Comparison of ENCODE assay signal across 14 cellular contexts in genomic region chr6:42702200-42702599, GRCh38. TPM values are rescaled to one million over a fixed set of nuclear protein-coding genes. Genes with fewer than 3 reads are reported as not detected.
DNase-seq lines count a peak whose midpoint lies in the region; ATAC-seq, FAIRE-seq and TF ChIP-seq lines count a peak whose summit lies in the region.
"Had no signal": no experiment of that assay in that cellular context is flagged by ENCODE, and none has a peak within 500 bp of the region (broad histone marks: within the 10 kb centered on the region; RNA-seq: fewer than 3 reads in every experiment).

No MANE protein-coding gene starts in this region.

- H2BK5ac ChIP-seq in IMR-90 (ENCODE audit: low read depth, low read length, poor library complexity, severe bottlenecking): no peak overlapping the region

- SMC1A ChIA-PET in GM12878 (lab: Charles Lee; ENCODE audit: uncharacterized antibody, unreplicated experiment): no interaction called here

- peak overlapping the region; percentile 21; the same call in 1 of the 2 replicates for H2BK120ac ChIP-seq in IMR-90 (ENCODE audit: low read depth, low read length)

- H3K36me3 ChIP-seq in IMR-90 (ENCODE audit: control insufficient read depth, insufficient read depth, low read length) (peaks cover 4% of the 10 kb centered on the region; the same call in 1 of the 2 replicates), GM12878 (ENCODE audit: control insufficient read depth in 2 of 2, insufficient read depth in 2 of 2, low read length in 1 of 2) (no peaks in the 10 kb centered on the region), upper lobe of left lung (no peaks in the 10 kb centered on the region)
- H3K36me3 ChIP-seq: MG63, SJCRH30, vagina had no signal

- RAD21 ChIA-PET in GM12878 (lab: Charles Lee; ENCODE audit: unreplicated experiment): no interaction called here

- BruUV-seq in IMR-90 (replicated peaks; lab: Mats Ljungman, UMichigan): no TSS peak
- no TSS peak for BruUV-seq in GM12878 (replicated peaks; lab: Mats Ljungman, UMichigan)

- H3K9me1 ChIP-seq in IMR-90 (ENCODE audit: insufficient read depth, low read length): peaks cover 12% of the 10 kb centered on the region

- POLR2A ChIA-PET in IMR-90 (lab: Charles Lee; ENCODE audit: unreplicated experiment): interaction anchor here (0.6 kb wide), 1 partner anchor 17 kb away, joined by 4 read pairs; no protein-coding TSS in a partner anchor
- POLR2A ChIA-PET in GM12878 (lab: Charles Lee): interaction anchor here (0.6 to 0.8 kb wide), 2 partner anchors 46 to 329 kb away, joined by 3 read pairs; no protein-coding TSS in a partner anchor

- peak; percentile 40 for DNase-seq in AG08396 (ENCODE audit: low spot score)
- DNase-seq in IMR-90: peak; percentile 90
- no peak for DNase-seq in GM12878 (ENCODE audit: low read depth, low spot score)
- DNase-seq in kidney tubule cell (ENCODE audit: low spot score): peak; percentile 96
- no peak for DNase-seq in upper lobe of left lung
- DNase-seq in UCSD-AML1 (lab: John Stamatoyannopoulos, UW; ENCODE audit: unreplicated experiment): no peak
- no peak for DNase-seq in activated gamma-delta T cell treated with Interleukin-2 at 50 U/mL for 16 hours
- DNase-seq: activated CD4-positive, alpha-beta T cell treated with anti-CD3 and anti-CD28 coated beads for 4 hours; foreskin melanocyte; MG63; NCI-H446 treated with DMSO at 0.1 percent for 48 hours; SJCRH30 had no signal

- H3K4me1 ChIP-seq in IMR-90 (ENCODE audit: control insufficient read depth, insufficient read depth, low read length) (peaks cover 5% of the 10 kb centered on the region), GM12878 (ENCODE audit: control insufficient read depth, insufficient read depth, low read length) (no peaks in the 10 kb centered on the region), upper lobe of left lung (no peaks in the 10 kb centered on the region)

- TF ChIP-seq POLR2A in IMR-90 (IDR thresholded peaks at IDR 0.05; ENCODE audit: low read depth, low read length): no peak
- no peak for TF ChIP-seq POLR2A in GM12878 (IDR thresholded peaks at IDR 0.05; ENCODE audit: low read depth, low read length)
- no peak for TF ChIP-seq POLR2A in upper lobe of left lung (IDR thresholded peaks at IDR 0.05)

- in situ Hi-C loops in IMR-90 (cut with MboI; ENCODE audit: low sequenced_read_pairs) (no loop called here), GM12878 (cut with MboI) (no loop called here)

- H4K20me1 ChIP-seq in IMR-90 (ENCODE audit: insufficient read depth, low read length) (no peaks in the 10 kb centered on the region), GM12878 (ENCODE audit: control insufficient read depth, insufficient read depth) (no peaks in the 10 kb centered on the region)

- no peak for TF ChIP-seq CTCF in IMR-90 (conservative IDR thresholded peaks at IDR 0.05; ENCODE audit: low read depth, low read length)
- TF ChIP-seq CTCF in GM12878 (IDR thresholded peaks at IDR 0.05 in 2 of 3, conservative IDR thresholded peaks at IDR 0.05 in 1 of 3; ENCODE audit: control insufficient read depth in 2 of 3, extremely low read depth in 1 of 3, insufficient read depth in 1 of 3, low read depth in 3 of 3, low read length in 3 of 3): no peak
- TF ChIP-seq CTCF in upper lobe of left lung (IDR thresholded peaks at IDR 0.05): no peak

- H3K4me2 ChIP-seq in IMR-90 (ENCODE audit: low read depth, low read length): no peak overlapping the region; the same call in 1 of the 2 replicates
- no peak overlapping the region for H3K4me2 ChIP-seq in GM12878 (ENCODE audit: control insufficient read depth, insufficient read depth)

- WGBS in IMR-90 (ENCODE audit: extremely low coverage in 2 of 2, insufficient read length in 1 of 2), 2 experiments: no CpG with 5 or more reads among the region's 2 CpGs
- WGBS in GM12878 (ENCODE audit: insufficient coverage, insufficient replicate concordance, low lambda C conversion rate, missing lambda C conversion rate): 25% methylated on average over 2 of the region's 2 CpGs
- WGBS in upper lobe of left lung, 2 donors: 79 to 91% methylated on average over 2 of the region's 2 CpGs

- H3K79me2 ChIP-seq in GM12878 (ENCODE audit: control insufficient read depth, insufficient read depth, low read length): no peaks in the 10 kb centered on the region

- H3K27ac ChIP-seq in IMR-90 (ENCODE audit: insufficient read depth, low read length) (no peak overlapping the region), GM12878 (ENCODE audit: control insufficient read depth, insufficient read depth) (no peak overlapping the region), upper lobe of left lung (no peak overlapping the region)
- H3K27ac ChIP-seq: SJCRH30, vagina had no signal

- H2AFZ ChIP-seq in IMR-90 (replicated peaks; ENCODE audit: low read length, poor library complexity) (no peak overlapping the region), GM12878 (ENCODE audit: control insufficient read depth, low read depth, low read length) (no peak overlapping the region)

- H3K56ac ChIP-seq in IMR-90 (ENCODE audit: extremely low read depth, insufficient read depth, low read length): no peak overlapping the region

- H2AK5ac ChIP-seq in IMR-90 (ENCODE audit: low read depth, low read length): peak overlapping the region; percentile 65; the same call in 1 of the 2 replicates

- H3K4me3 ChIP-seq in IMR-90 (ENCODE audit: insufficient read depth, low read depth, low read length): no peak overlapping the region
- H3K4me3 ChIP-seq in GM12878: no peak overlapping the region
- no peak overlapping the region for H3K4me3 ChIP-seq in upper lobe of left lung
- H3K4me3 ChIP-seq: MG63, SJCRH30, vagina had no signal

- TF ChIP-seq EP300 in GM12878 (IDR thresholded peaks at IDR 0.05; ENCODE audit: borderline replicate concordance in 1 of 2, control insufficient read depth in 1 of 2, low read depth in 2 of 2, low read length in 2 of 2) (no peak), upper lobe of left lung (IDR thresholded peaks at IDR 0.05) (no peak)

- 0 out of 2 replicates have a peak overlapping the region, but pooled peaks have one; percentile 48 for H3K14ac ChIP-seq in IMR-90 (replicated peaks; ENCODE audit: low read depth, low read length)

- H3K9ac ChIP-seq in IMR-90 (ENCODE audit: low read depth, low read length): no peak overlapping the region
- no peak overlapping the region for H3K9ac ChIP-seq in GM12878 (ENCODE audit: control insufficient read depth, insufficient read depth, low read length)

- no peak overlapping the region; a peak in 1 of 4 replicates for H4K8ac ChIP-seq in IMR-90 (ENCODE audit: low read depth in 2 of 2, low read length in 2 of 2)

- no peak for FAIRE-seq in GM12878 (lab: Jason Lieb, UNC)

- H3K27me3 ChIP-seq in IMR-90 (ENCODE audit: control insufficient read depth, insufficient read depth, low read length): no peaks in the 10 kb centered on the region
- H3K27me3 ChIP-seq in GM12878 (replicated peaks in 1 of 2; ENCODE audit: control insufficient read depth in 2 of 2, insufficient read depth in 2 of 2, low read length in 1 of 2): no peaks in the 10 kb centered on the region
- H3K27me3 ChIP-seq in upper lobe of left lung: no peaks in the 10 kb centered on the region
- H3K27me3 ChIP-seq: MG63, SJCRH30, vagina had no signal

- peak; percentile 93 for ATAC-seq in IMR-90 (ENCODE audit: low read depth)
- 0 out of 3 replicates have a peak, but pooled peaks have one; percentile 51 for ATAC-seq in GM12878
- no peak for ATAC-seq in upper lobe of left lung (ENCODE audit: low FRiP score in 2 of 2)
- ATAC-seq in GM21390 (IDR thresholded peaks at IDR 0.05; ENCODE audit: unreplicated experiment): no peak

- no peak overlapping the region for H3K18ac ChIP-seq in IMR-90 (ENCODE audit: low read depth, low read length)

- TF ChIP-seq RAD21 in IMR-90 (IDR thresholded peaks at IDR 0.05; ENCODE audit: low read length) (no peak), GM12878 (IDR thresholded peaks at IDR 0.05; ENCODE audit: insufficient read depth, low read depth, low read length) (no peak)

- H3K23ac ChIP-seq in IMR-90 (ENCODE audit: low read depth, low read length): no peak overlapping the region

- intact Hi-C loops in IMR-90 (cut with micrococcal nuclease): no loop called here
- intact Hi-C loops in GM12878 (cut with micrococcal nuclease; ENCODE audit: unreplicated experiment): no loop called here

- no peaks in the 10 kb centered on the region for H3K79me1 ChIP-seq in IMR-90 (ENCODE audit: low read depth in 1 of 2, low read length in 2 of 2)

- 0 out of 2 replicates have a peak overlapping the region, but pooled peaks have one; percentile 16 for H2BK20ac ChIP-seq in IMR-90 (ENCODE audit: low read depth, low read length)

- no peaks in the 10 kb centered on the region for H3K9me3 ChIP-seq in IMR-90 (ENCODE audit: control insufficient read depth, insufficient read depth, low read length)
- H3K9me3 ChIP-seq in GM12878 (replicated peaks; ENCODE audit: control insufficient read depth, insufficient read depth, low read length): no peaks in the 10 kb centered on the region
- no peaks in the 10 kb centered on the region for H3K9me3 ChIP-seq in upper lobe of left lung
- H3K9me3 ChIP-seq: MG63, SJCRH30, vagina had no signal

- dilution Hi-C loops in IMR-90 (cut with HindIII; ENCODE audit: low sequenced_read_pairs, unreplicated experiment): no loop called here

- CTCF ChIA-PET in IMR-90 (lab: Yijun Ruan, JAX) (interaction anchor here (0.6 kb wide), 1 partner anchor 161 kb away, joined by 5 read pairs; no protein-coding TSS in a partner anchor), GM12878 (lab: Yijun Ruan, JAX) (interaction anchor here (0.5 to 0.7 kb wide), 4 partner anchors 9 to 227 kb away, joined by 3 read pairs; no protein-coding TSS in a partner anchor)

- peak overlapping the region; percentile 1 for H2AK9ac ChIP-seq in IMR-90 (replicated peaks; ENCODE audit: low read depth, low read length, poor library complexity)

- no peak overlapping the region for H4K91ac ChIP-seq in IMR-90 (ENCODE audit: insufficient read depth, low read depth, low read length)

- peak overlapping the region; percentile 38; the same call in 1 of the 2 replicates for H3K4ac ChIP-seq in IMR-90 (ENCODE audit: low read depth, low read length)

- no peak overlapping the region for H2BK15ac ChIP-seq in IMR-90 (ENCODE audit: low read depth, low read length)

- no peak overlapping the region for H4K5ac ChIP-seq in IMR-90 (ENCODE audit: low read depth, low read length)

RNA-seq across cellular contexts. Expression of gene PRPH2, which starts 20.2 kb away (rescaled TPM):
- 0.83 and 1.1 TPM in 2 replicates for total RNA-seq in IMR-90 (2012; rRNA removed)
- polyA plus RNA-seq in IMR-90 (2012; rRNA removed): 0.90 and 1.0 TPM in 2 replicates
- 0.52 and 0.59 TPM in 2 replicates for polyA plus RNA-seq in IMR-90 (2012; cell fraction: cytosol; rRNA removed)
- 1.2 and 1.9 TPM in 2 replicates for polyA plus RNA-seq in IMR-90 (2012; cell fraction: nucleus; rRNA removed; ENCODE audit: low replicate concordance)
- not detected in 2 replicates for total RNA-seq in GM12878 (2013; cell fraction: nucleolus; rRNA removed)
- total RNA-seq in GM12878 (2014; rRNA removed): not detected in 2 replicates
- total RNA-seq in GM12878 (2014; rRNA removed; fragmentation: Illumina TruSeq; extraction: Trizol): not detected in 2 replicates
- not detected in 2 replicates for total RNA-seq in GM12878 (2021)
- polyA plus RNA-seq in GM12878 (2011; ENCODE audit: low read depth): not detected
- not detected in 2 replicates for polyA plus RNA-seq in GM12878 (2011; rRNA removed)
- not detected in 2 replicates for polyA plus RNA-seq in GM12878 (2011; cell fraction: cytosol; rRNA removed)
- not detected in 2 replicates for polyA plus RNA-seq in GM12878 (2011; cell fraction: nucleus; rRNA removed)
- not detected in 2 replicates for polyA plus RNA-seq in GM12878 (2012)
- polyA plus RNA-seq in GM12878 (2014; fragmentation: Illumina TruSeq; extraction: Trizol): not detected in 2 replicates
- under 1 TPM in 1 of 2 experiments, not detected in 1; 0.08 TPM for polyA plus RNA-seq in GM12878 (2014; fragmentation: Nextera tagmentation; extraction: Ambion mirVana)
- not detected in 2 replicates for polyA plus RNA-seq in GM12878 (2014; rRNA removed)
- polyA plus RNA-seq in GM12878 (2016; fragmentation: Nextera tagmentation; extraction: Ambion mirVana): not detected
- not detected in 2 replicates for polyA minus RNA-seq in GM12878 (2011; rRNA and poly(A)+ RNA removed)
- not detected in 2 replicates for polyA minus RNA-seq in GM12878 (2011; cell fraction: cytosol; rRNA and poly(A)+ RNA removed)
- not detected in 2 replicates for polyA minus RNA-seq in GM12878 (2011; cell fraction: nucleus; rRNA and poly(A)+ RNA removed)
- total RNA-seq in upper lobe of left lung: 1 to 10 TPM in 2 of 6 donors, under 1 TPM in 3, not detected in 1; 0.59 to 4.2 (median 0.76) TPM
- total RNA-seq: vagina had no signal

RNA-seq across cellular contexts. Expression of gene TBCC, which starts 43.7 kb away (rescaled TPM):
- total RNA-seq in IMR-90 (2012; rRNA removed) (32.6 and 33.9 TPM in 2 replicates), GM12878 (2014; rRNA removed) (35.4 and 39.0 TPM in 2 replicates), GM12878 (2014; rRNA removed; fragmentation: Illumina TruSeq; extraction: Trizol) (18.5 and 19.3 TPM in 2 replicates), GM12878 (2021) (18.5 and 21.3 TPM in 2 replicates), upper lobe of left lung (10 to 100 TPM; 14.3 to 34.7 (median 24.2) TPM)
- polyA plus RNA-seq in IMR-90 (2012; rRNA removed) (20.2 and 23.0 TPM in 2 replicates), GM12878 (2011; rRNA removed) (10.1 and 16.7 TPM in 2 replicates), GM12878 (2014; fragmentation: Illumina TruSeq; extraction: Trizol) (9.1 and 14.2 TPM in 2 replicates), GM12878 (2014; fragmentation: Nextera tagmentation; extraction: Ambion mirVana) (1 to 10 TPM; 2.5 to 6.3 TPM), GM12878 (2014; rRNA removed) (22.7 and 26.0 TPM in 2 replicates), GM12878 (2016; fragmentation: Nextera tagmentation; extraction: Ambion mirVana) (10 to 100 TPM; 40.1 to 41.9 TPM)
- 15.0 and 20.0 TPM in 2 replicates for polyA plus RNA-seq in IMR-90 (2012; cell fraction: cytosol; rRNA removed)
- 8.4 and 10.7 TPM in 2 replicates for polyA plus RNA-seq in IMR-90 (2012; cell fraction: nucleus; rRNA removed; ENCODE audit: low replicate concordance)
- 17.2 and 18.1 TPM in 2 replicates for total RNA-seq in GM12878 (2013; cell fraction: nucleolus; rRNA removed)
- 10.6 TPM for polyA plus RNA-seq in GM12878 (2011; ENCODE audit: low read depth)
- polyA plus RNA-seq in GM12878 (2011; cell fraction: cytosol; rRNA removed): 19.5 and 20.4 TPM in 2 replicates
- 23.6 and 26.5 TPM in 2 replicates for polyA plus RNA-seq in GM12878 (2011; cell fraction: nucleus; rRNA removed)
- polyA plus RNA-seq in GM12878 (2012): 15.5 and 19.3 TPM in 2 replicates
- 7.2 and 7.9 TPM in 2 replicates for polyA minus RNA-seq in GM12878 (2011; rRNA and poly(A)+ RNA removed)
- 4.7 and 6.0 TPM in 2 replicates for polyA minus RNA-seq in GM12878 (2011; cell fraction: cytosol; rRNA and poly(A)+ RNA removed)
- polyA minus RNA-seq in GM12878 (2011; cell fraction: nucleus; rRNA and poly(A)+ RNA removed): 11.1 and 13.3 TPM in 2 replicates

Comparison
In these comparisons a context has a peak if more than half of its experiments do, and no peak if none do; other contexts are left out.
1. DNase-seq: peak in AG08396 (single experiment), IMR-90 (single experiment) and kidney tubule cell (single experiment); none in GM12878 (single experiment), upper lobe of left lung (0 of 2), UCSD-AML1 (single experiment) and activated gamma-delta T cell treated with Interleukin-2 at 50 U/mL for 16 hours (single experiment).
2. ATAC-seq: peak in IMR-90 (single experiment) and GM12878 (single experiment); none in upper lobe of left lung (0 of 2) and GM21390 (single experiment).